Comparison of ENCODE assay signal across 8 cellular contexts in genomic region chr15:90529008-90529368, GRCh38. TPM values are rescaled to one million over a fixed set of nuclear protein-coding genes. Genes with fewer than 3 reads are reported as not detected.
DNase-seq lines count a peak whose midpoint lies in the region; ATAC-seq and TF ChIP-seq lines count a peak whose summit lies in the region.

No MANE protein-coding gene starts in this region.

- peaks cover 22 to 40% (median 30%) of the 10 kb centered on the region in 4 donors for H3K4me1 Mint-ChIP-seq in CD4-positive, CD25-positive, alpha-beta regulatory T cell
- peaks cover 21% of the 10 kb centered on the region for H3K4me1 Mint-ChIP-seq in neural progenitor cell

- 69 to 72% methylated on average over 16 of the region's 16 CpGs for WGBS in ectodermal cell, 2 experiments

- H3K9ac ChIP-seq in MM.1S (ENCODE audit: low read length), result no peak overlapping the region
- H3K9ac ChIP-seq in neural progenitor cell, result no peak overlapping the region

- H3K36me3 Mint-ChIP-seq in CD4-positive, CD25-positive, alpha-beta regulatory T cell, result peaks cover 7% of the 10 kb centered on the region
- peaks cover 4% of the 10 kb centered on the region for H3K36me3 Mint-ChIP-seq in neural progenitor cell

- H3K27me3 ChIP-seq in CD4-positive, CD25-positive, alpha-beta regulatory T cell (ENCODE audit: control insufficient read depth, insufficient read depth, low read length), result no peaks in the 10 kb centered on the region
- H3K27me3 ChIP-seq in MM.1S (replicated peaks; ENCODE audit: insufficient read depth, low read length), result no peaks in the 10 kb centered on the region
- peaks cover 43% of the 10 kb centered on the region for H3K27me3 ChIP-seq in ectodermal cell (ENCODE audit: control insufficient read depth, insufficient read depth, low read length, poor library complexity, severe bottlenecking)
- peaks cover 54% of the 10 kb centered on the region for H3K27me3 ChIP-seq in neural progenitor cell

- H3K4me3 Mint-ChIP-seq in CD4-positive, CD25-positive, alpha-beta regulatory T cell, result peak overlapping the region; percentile 76 to 93 (median 89)
- peak overlapping the region; percentile 94 for H3K4me3 Mint-ChIP-seq in neural progenitor cell

- H3K27me3 Mint-ChIP-seq in CD4-positive, CD25-positive, alpha-beta regulatory T cell, result no peaks in the 10 kb centered on the region
- peaks cover 3% of the 10 kb centered on the region for H3K27me3 Mint-ChIP-seq in neural progenitor cell (ENCODE audit: insufficient read depth, low read depth)

- H3F3A ChIP-seq in MM.1S (ENCODE audit: insufficient read depth, low read length) (peaks cover 8% of the 10 kb centered on the region), neural progenitor cell (ENCODE audit: low read depth) (no peaks in the 10 kb centered on the region)

- H3K79me2 ChIP-seq in MM.1S (ENCODE audit: low read length) (peaks cover 27% of the 10 kb centered on the region), neural progenitor cell (ENCODE audit: low read depth) (no peaks in the 10 kb centered on the region)

- peak overlapping the region; percentile 73 to 88 (median 88) for H3K27ac Mint-ChIP-seq in CD4-positive, CD25-positive, alpha-beta regulatory T cell
- H3K27ac Mint-ChIP-seq in neural progenitor cell, result peak overlapping the region; percentile 90

- ATAC-seq in CD4-positive, CD25-positive, alpha-beta regulatory T cell (ENCODE audit: low read depth in 2 of 2), result no peak
- ATAC-seq in GM18868 (IDR thresholded peaks at IDR 0.05; ENCODE audit: unreplicated experiment), result no peak
- no peak for ATAC-seq in HG02588 (IDR thresholded peaks at IDR 0.05; ENCODE audit: unreplicated experiment)
- no peak for ATAC-seq in HG02973 (IDR thresholded peaks at IDR 0.05; ENCODE audit: unreplicated experiment)

- no peaks in the 10 kb centered on the region for H4K20me1 ChIP-seq in MM.1S (ENCODE audit: insufficient read depth, low read length)
- H4K20me1 ChIP-seq in neural progenitor cell (ENCODE audit: low read depth), result peaks cover 11% of the 10 kb centered on the region

- H3K4me3 ChIP-seq in CD4-positive, CD25-positive, alpha-beta regulatory T cell (ENCODE audit: low read depth, low read length), result no peak overlapping the region
- peak overlapping the region; percentile 70; the same call in 1 of the 2 replicates for H3K4me3 ChIP-seq in MM.1S (ENCODE audit: low read length)
- peak overlapping the region; percentile 64 for H3K4me3 ChIP-seq in ectodermal cell (ENCODE audit: insufficient read depth, low read depth, low read length)
- peak overlapping the region; percentile 66 for H3K4me3 ChIP-seq in neural progenitor cell

- no peak for TF ChIP-seq CTCF in MM.1S (IDR thresholded peaks at IDR 0.05; ENCODE audit: low read length)
- TF ChIP-seq CTCF in neural progenitor cell (IDR thresholded peaks at IDR 0.05), result no peak

- no peaks in the 10 kb centered on the region for H3K36me3 ChIP-seq in CD4-positive, CD25-positive, alpha-beta regulatory T cell (ENCODE audit: control insufficient read depth, insufficient read depth, low read length)
- no peaks in the 10 kb centered on the region for H3K36me3 ChIP-seq in MM.1S (replicated peaks; ENCODE audit: insufficient read depth, low read length)
- no peaks in the 10 kb centered on the region for H3K36me3 ChIP-seq in ectodermal cell (ENCODE audit: control insufficient read depth, insufficient read depth, low read length)
- H3K36me3 ChIP-seq in neural progenitor cell, result no peaks in the 10 kb centered on the region

- intact Hi-C loops in posterior vena cava (cut with DNase I), result no loop called here

- peak overlapping the region; percentile 92 for H3K4me2 ChIP-seq in MM.1S (ENCODE audit: low read depth, low read length)
- H3K4me2 ChIP-seq in neural progenitor cell, result peak overlapping the region; percentile 99

- DNase-seq in CD4-positive, CD25-positive, alpha-beta regulatory T cell, result no peak
- no peak for DNase-seq in MM.1S
- no peak for DNase-seq in neural progenitor cell (ENCODE audit: low spot score)
- no peak for DNase-seq in posterior vena cava (ENCODE audit: low spot score)

- peaks cover 32% of the 10 kb centered on the region for H3K4me1 ChIP-seq in CD4-positive, CD25-positive, alpha-beta regulatory T cell (ENCODE audit: control insufficient read depth, insufficient read depth, low read length, poor library complexity, severe bottlenecking)
- H3K4me1 ChIP-seq in MM.1S (ENCODE audit: low read length) (peaks cover 15% of the 10 kb centered on the region), ectodermal cell (ENCODE audit: control insufficient read depth, insufficient read depth, low read length) (peaks cover 6% of the 10 kb centered on the region), neural progenitor cell (peaks cover 6% of the 10 kb centered on the region)

- peaks cover 0 to 2% (median 0%) of the 10 kb centered on the region in 7 donors for H3K9me3 Mint-ChIP-seq in CD4-positive, CD25-positive, alpha-beta regulatory T cell
- H3K9me3 Mint-ChIP-seq in neural progenitor cell, result no peaks in the 10 kb centered on the region

- no peaks in the 10 kb centered on the region for H3K9me3 ChIP-seq in CD4-positive, CD25-positive, alpha-beta regulatory T cell (ENCODE audit: control insufficient read depth in 2 of 2, low read length in 2 of 2)
- H3K9me3 ChIP-seq in MM.1S (replicated peaks; ENCODE audit: insufficient read depth, low read length) (no peaks in the 10 kb centered on the region), ectodermal cell (ENCODE audit: control insufficient read depth, low read length) (no peaks in the 10 kb centered on the region), neural progenitor cell (ENCODE audit: low read depth) (no peaks in the 10 kb centered on the region)

- H2AFZ ChIP-seq in MM.1S (ENCODE audit: low read length) (peak overlapping the region; percentile 95), neural progenitor cell (replicated peaks) (peak overlapping the region; percentile 98)

- H3K27ac ChIP-seq in CD4-positive, CD25-positive, alpha-beta regulatory T cell (ENCODE audit: insufficient read depth, low read length, poor library complexity, severe bottlenecking), result peak overlapping the region; percentile 70
- H3K27ac ChIP-seq in MM.1S (ENCODE audit: low read length), result no peak overlapping the region
- no peak overlapping the region for H3K27ac ChIP-seq in ectodermal cell (ENCODE audit: insufficient read depth, low read depth, low read length, poor library complexity, severe bottlenecking)
- no peak overlapping the region for H3K27ac ChIP-seq in neural progenitor cell

- no peaks in the 10 kb centered on the region for H3K9me2 ChIP-seq in MM.1S (replicated peaks; ENCODE audit: insufficient read depth, low read length)

RNA-seq across cellular contexts. Expression of gene CRTC3, which starts 0.7 kb away (rescaled TPM):
- 110 TPM for total RNA-seq in CD4-positive, CD25-positive, alpha-beta regulatory T cell
- 10 to 100 TPM; 27.5 to 31.9 (median 31.1) TPM for polyA plus RNA-seq in CD4-positive, CD25-positive, alpha-beta regulatory T cell
- polyA plus RNA-seq in ectodermal cell (2013, experiment 1 of 4), result 8.6 TPM
- polyA plus RNA-seq in ectodermal cell (2013, experiment 2 of 4), result 7.6 TPM
- 7.2 TPM for polyA plus RNA-seq in ectodermal cell (2013, experiment 3 of 4)
- polyA plus RNA-seq in ectodermal cell (2013, experiment 4 of 4), result 8.3 TPM
- total RNA-seq in neural progenitor cell (ENCODE audit: low replicate concordance) (4.9 and 7.4 TPM in 2 replicates), posterior vena cava (10 to 100 TPM; 48.0 to 55.5 TPM)
